Comparison of ENCODE assay signal across 14 cellular contexts in genomic region chr6:56833127-56833791, GRCh38.
"Had no signal": no experiment of that assay in that cellular context is flagged by ENCODE, and none has a peak within 500 bp of the region (broad histone marks: within the 10 kb centered on the region; RNA-seq: fewer than 3 reads in every experiment).

No MANE protein-coding gene starts in this region.

- H3K9me3 ChIP-seq: colonic mucosa had no signal

- DNase-seq: activated CD4-positive, alpha-beta memory T cell treated with anti-CD3 and anti-CD28 coated beads, Interleukin-2, amount 10 ng/mL, durations not matched to agents 7 days and 5 days; activated CD4-positive, alpha-beta T cell treated with anti-CD3 and anti-CD28 coated beads for 1 hour; activated CD8-positive, alpha-beta memory T cell treated with anti-CD3 and anti-CD28 coated beads, Interleukin-2, amount 50 U/mL, for 4 hours; activated T-cell treated with anti-CD3 and anti-CD28 coated beads, Interleukin-2, amount 50 U/mL, for 72 hours; colonic mucosa; foreskin melanocyte; naive B cell; stimulated activated CD4-positive, alpha-beta T cell treated with anti-CD3 and anti-CD28 coated beads, Interleukin-12 subunit alpha, Interleukin-12 subunit beta, amount 100 ng/mL, for 4 hours; stimulated activated CD4-positive, alpha-beta T cell treated with anti-CD3 and anti-CD28 coated beads, Interleukin-2, amount 100 ng/mL, for 48 hours; stimulated activated naive CD8-positive, alpha-beta T cell treated with anti-CD3 and anti-CD28 coated beads, Interleukin-15, Interleukin-2, amounts not matched to agents 100 U/mL and 50 U/mL, for 24 hours; T-helper 9 cell had no signal

- H3K27ac ChIP-seq: colonic mucosa had no signal

- H3K4me3 ChIP-seq: colonic mucosa had no signal

- ATAC-seq: activated T-cell treated with anti-CD3 and anti-CD28 coated beads, Interleukin-2, amount 50 U/mL, for 72 hours; sciatic nerve; stimulated activated naive CD8-positive, alpha-beta T cell treated with anti-CD3 and anti-CD28 coated beads, Interleukin-15, Interleukin-2, amounts not matched to agents 100 U/mL and 50 U/mL, for 24 hours had no signal

- H3K27me3 ChIP-seq: colonic mucosa had no signal

- H3K4me1 ChIP-seq: colonic mucosa had no signal

- H3K36me3 ChIP-seq: colonic mucosa had no signal

- FAIRE-seq: astrocyte, keratinocyte had no signal
